ENCODE assay signal across 1 cellular context in genomic region chr1:58944439-58944838, GRCh38.
TF ChIP-seq lines count a peak whose summit lies in the region.

No MANE protein-coding gene starts in this region.

TF ChIP-seq in WTC11, 78 proteins besides CTCF, POLR2A, EP300 and RAD21 (continued from another document):
- TF ChIP-seq ATF6 (CRISPR knock-in tag; IDR thresholded peaks at IDR 0.05) (no peak), KAT7 (CRISPR knock-in tag; IDR thresholded peaks at IDR 0.05; ENCODE audit: borderline replicate concordance) (no peak), E2F4 (CRISPR knock-in tag; IDR thresholded peaks at IDR 0.05; ENCODE audit: borderline replicate concordance, low read depth) (no peak), NFYB (CRISPR knock-in tag; conservative IDR thresholded peaks at IDR 0.05; ENCODE audit: low read depth) (no peak)
